ENCODE assay signal across 24 cellular contexts in the genomic region with DNA sequence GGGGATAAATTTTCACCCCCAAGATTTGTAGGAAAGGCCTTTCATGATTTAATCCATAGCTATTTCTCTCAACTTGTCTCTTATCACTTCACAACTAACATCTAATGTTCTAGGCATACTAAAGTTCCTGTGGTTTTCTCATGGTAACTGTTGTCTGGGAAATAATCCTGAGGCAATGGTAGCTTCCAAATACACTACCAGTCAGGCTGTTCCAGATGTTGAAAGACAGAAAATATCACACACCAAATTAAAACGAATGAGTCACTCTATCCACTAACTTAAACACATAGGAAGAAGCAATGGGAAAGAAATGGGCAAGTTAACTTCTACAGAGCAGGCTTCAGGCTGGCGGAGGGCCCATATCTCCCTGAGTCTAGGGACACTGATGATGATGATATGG.
"Had no signal": no experiment of that assay in that cellular context is flagged by ENCODE, and none has a peak within 500 bp of the region (broad histone marks: within the 10 kb centered on the region; RNA-seq: fewer than 3 reads in every experiment).

No MANE protein-coding gene starts in this region.

- H3K36me3 ChIP-seq: adrenal gland, ascending aorta, colonic mucosa, heart right ventricle, left ventricle myocardium inferior, tibial nerve had no signal

- H3K4me3 ChIP-seq: adrenal gland, ascending aorta, colonic mucosa, heart right ventricle, left ventricle myocardium inferior, lung, tibial nerve had no signal

- H3K27me3 ChIP-seq: adrenal gland, ascending aorta, colonic mucosa, heart right ventricle, tibial nerve had no signal

- FAIRE-seq: endometrium, TTC549 had no signal

- DNase-seq: activated CD4-positive, alpha-beta T cell treated with anti-CD3 and anti-CD28 coated beads for 4 hours; activated CD4-positive, alpha-beta T cell treated with anti-CD3 and anti-CD28 coated beads, Interleukin-2, amount 50 U/mL, for 4 hours; activated effector memory CD4-positive, alpha-beta T cell treated with anti-CD3 and anti-CD28 coated beads, Interleukin-2, amount 50 U/mL, for 16 hours; activated naive CD4-positive, alpha-beta T cell treated with anti-CD3 and anti-CD28 coated beads for 36 hours; activated naive CD8-positive, alpha-beta T cell treated with anti-CD3 and anti-CD28 coated beads for 36 hours; adrenal gland; colonic mucosa; effector CD8-positive, alpha-beta T cell; erythroblast; foreskin fibroblast; heart right ventricle; kidney glomerular epithelial cell; left ventricle myocardium inferior; posterior cingulate gyrus; right cardiac atrium; stimulated activated CD4-positive, alpha-beta T cell treated with anti-CD3 and anti-CD28 coated beads, Interleukin-15, amount 100 ng/mL, for 24 hours; stimulated activated CD4-positive, alpha-beta T cell treated with anti-CD3 and anti-CD28 coated beads, Interleukin-2, amount 100 ng/mL, for 24 hours; stimulated activated naive CD4-positive, alpha-beta T cell treated with Interleukin-2 at 50 U/mL for 16 hours; T-helper 9 cell had no signal
